Comparison of ENCODE assay signal across 1 cellular context in genomic region chr14:74954947-74955228, GRCh38.
TF ChIP-seq lines count a peak whose summit lies in the region.

No MANE protein-coding gene starts in this region.

TF ChIP-seq in K562, 482 proteins besides CTCF, POLR2A, EP300 and RAD21 (continued from another document):
- no peak for TF ChIP-seq ATF4 (CRISPR knock-in tag; IDR thresholded peaks at IDR 0.05)
- TF ChIP-seq NR4A1 (CRISPR knock-in tag; IDR thresholded peaks at IDR 0.05) = no peak
- TF ChIP-seq NR4A1 (tag; IDR thresholded peaks at IDR 0.05) = no peak
- no peak for TF ChIP-seq ZNF133 (CRISPR knock-in tag; IDR thresholded peaks at IDR 0.05)
- TF ChIP-seq ZNF408 (CRISPR knock-in tag; IDR thresholded peaks at IDR 0.05; ENCODE audit: low read depth) = no peak
